8 cellular contexts compared by ENCODE assay signal in the genomic region with DNA sequence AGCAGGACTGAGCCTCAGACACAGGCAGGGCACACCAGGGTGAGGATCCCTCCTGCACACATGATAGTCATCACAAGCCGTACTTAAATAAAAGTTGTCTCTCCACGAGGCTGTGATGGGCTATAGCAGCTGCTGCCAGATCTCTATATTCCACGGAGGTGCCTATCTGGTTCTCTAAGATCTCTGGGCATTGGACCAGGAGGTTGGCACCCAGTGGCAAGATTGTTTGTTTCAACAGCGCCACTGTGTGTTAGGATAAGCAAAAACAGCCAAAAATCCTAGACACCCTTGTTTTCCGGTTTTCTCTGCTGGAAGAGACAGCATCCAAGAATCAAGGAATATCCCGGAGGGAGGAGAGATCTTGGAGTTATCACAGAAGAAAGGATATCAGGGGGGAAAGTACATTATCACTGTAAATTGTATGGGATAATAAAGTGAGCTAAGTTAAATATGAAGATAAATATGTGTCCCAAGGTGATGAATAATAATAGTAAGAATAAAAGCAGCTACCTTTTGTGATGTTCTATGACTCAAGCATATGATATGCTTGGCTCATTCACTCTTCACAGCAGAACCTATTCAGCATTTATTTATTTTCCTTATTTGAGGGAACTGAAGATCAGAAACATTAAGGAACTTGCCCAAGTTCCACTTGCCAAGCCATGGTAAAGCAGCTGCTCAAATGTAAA.
DNase-seq lines count a peak whose midpoint lies in the region; ATAC-seq, FAIRE-seq and TF ChIP-seq lines count a peak whose summit lies in the region.

No MANE protein-coding gene starts in this region.

- H3K4me3 ChIP-seq in cardiac muscle cell = no peak overlapping the region
- no peak overlapping the region for H3K4me3 ChIP-seq in small intestine (ENCODE audit: low read depth in 1 of 2, low read length in 2 of 2)

- H3K36me3 Mint-ChIP-seq in activated B cell treated with CpG ODN at 0.5 μM for 24 hours (ENCODE audit: low read depth) = no peaks in the 10 kb centered on the region

- no peak for FAIRE-seq in small intestine (lab: Jason Lieb, UNC)

- POLR2A ChIA-PET in activated B cell treated with CpG ODN at 0.5 μM for 24 hours (lab: Charles Lee) = no interaction called here

- H3K27ac Mint-ChIP-seq in activated B cell treated with CpG ODN at 0.5 μM for 24 hours = no peak overlapping the region

- no peaks in the 10 kb centered on the region for H3K36me3 ChIP-seq in cardiac muscle cell
- no peaks in the 10 kb centered on the region for H3K36me3 ChIP-seq in small intestine (ENCODE audit: control insufficient read depth in 2 of 2, insufficient read depth in 2 of 2, low read length in 2 of 2)

- WGBS in small intestine, 3 donors = 7 to 23% (median 15%) methylated on average over 6 of the region's 6 CpGs

- H3K9me3 ChIP-seq in cardiac muscle cell (ENCODE audit: low read depth) (no peaks in the 10 kb centered on the region), small intestine (ENCODE audit: control insufficient read depth, low read depth) (no peaks in the 10 kb centered on the region)

- intact Hi-C loops in Right ventricle myocardium inferior (cut with DNase I) (loop anchor here (5.0 to 10.0 kb wide), 3 partner anchors 38 to 703 kb away; no protein-coding TSS in a partner anchor), cardiac septum (cut with DNase I) (no loop called here), activated B cell treated with CpG ODN at 0.5 μM for 24 hours (cut with micrococcal nuclease) (loop anchor here (1.0 to 5.0 kb wide), 2 partner anchors 38 to 702 kb away; no protein-coding TSS in a partner anchor)

- H3K9me3 Mint-ChIP-seq in activated B cell treated with CpG ODN at 0.5 μM for 24 hours = no peaks in the 10 kb centered on the region

- H3K27ac ChIP-seq in cardiac muscle cell = no peak overlapping the region
- no peak overlapping the region for H3K27ac ChIP-seq in small intestine (ENCODE audit: low read depth in 1 of 2, low read length in 1 of 2)

- H3K27me3 Mint-ChIP-seq in activated B cell treated with CpG ODN at 0.5 μM for 24 hours = peaks cover 9% of the 10 kb centered on the region

- TF ChIP-seq CTCF in activated B cell treated with CpG ODN at 0.5 μM for 24 hours (IDR thresholded peaks at IDR 0.05) = no peak
- TF ChIP-seq CTCF in cardiac muscle cell (IDR thresholded peaks at IDR 0.05; ENCODE audit: low read depth, low read length) = peak; percentile 68

- DNase-seq in Right ventricle myocardium inferior (ENCODE audit: missing footprints) (peak; percentile 69), cardiac septum (ENCODE audit: low spot score) (no peak), NCI-H1048 (lab: John Stamatoyannopoulos, UW) (peak; percentile 64), activated B cell treated with CpG ODN at 0.5 μM for 24 hours (no peak), cardiac muscle cell (ENCODE audit: low read depth in 1 of 2, low spot score in 1 of 2) (peak; percentile 59 to 66), small intestine (peak; percentile 67), mesenteric fat pad (ENCODE audit: low spot score) (no peak)

- H3K4me3 Mint-ChIP-seq in activated B cell treated with CpG ODN at 0.5 μM for 24 hours = no peak overlapping the region

- CTCF ChIA-PET in activated B cell treated with CpG ODN at 0.5 μM for 24 hours (lab: Charles Lee) = interaction anchor here (1.2 to 2.7 kb wide), 7 partner anchors 23 to 215 kb away, joined by 3 to 8 read pairs (median 4); no protein-coding TSS in a partner anchor

- H3K27me3 ChIP-seq in cardiac muscle cell (peaks cover 7% of the 10 kb centered on the region), small intestine (ENCODE audit: control insufficient read depth in 2 of 2, insufficient read depth in 2 of 2, low read length in 2 of 2) (no peaks in the 10 kb centered on the region)

- H3K4me1 ChIP-seq in cardiac muscle cell (ENCODE audit: low read depth) (no peaks in the 10 kb centered on the region), small intestine (ENCODE audit: control insufficient read depth in 2 of 2, insufficient read depth in 1 of 2, low read depth in 1 of 2, low read length in 1 of 2) (no peaks in the 10 kb centered on the region)

- H3K4me1 Mint-ChIP-seq in activated B cell treated with CpG ODN at 0.5 μM for 24 hours = peaks cover 10% of the 10 kb centered on the region

- ATAC-seq in Right ventricle myocardium inferior (peak; percentile 84), activated B cell treated with CpG ODN at 0.5 μM for 24 hours (ENCODE audit: low read depth) (peak; percentile 42), HG02763 (IDR thresholded peaks at IDR 0.05; ENCODE audit: unreplicated experiment) (no peak)

Comparison
In these comparisons a context has a peak if more than half of its experiments do, and no peak if none do; other contexts are left out.
1. DNase-seq: peak in Right ventricle myocardium inferior (single experiment), NCI-H1048 (single experiment), cardiac muscle cell (2 of 2) and small intestine (single experiment); none in cardiac septum (single experiment), activated B cell treated with CpG ODN at 0.5 μM for 24 hours (single experiment) and mesenteric fat pad (single experiment).